In the genomic region with DNA sequence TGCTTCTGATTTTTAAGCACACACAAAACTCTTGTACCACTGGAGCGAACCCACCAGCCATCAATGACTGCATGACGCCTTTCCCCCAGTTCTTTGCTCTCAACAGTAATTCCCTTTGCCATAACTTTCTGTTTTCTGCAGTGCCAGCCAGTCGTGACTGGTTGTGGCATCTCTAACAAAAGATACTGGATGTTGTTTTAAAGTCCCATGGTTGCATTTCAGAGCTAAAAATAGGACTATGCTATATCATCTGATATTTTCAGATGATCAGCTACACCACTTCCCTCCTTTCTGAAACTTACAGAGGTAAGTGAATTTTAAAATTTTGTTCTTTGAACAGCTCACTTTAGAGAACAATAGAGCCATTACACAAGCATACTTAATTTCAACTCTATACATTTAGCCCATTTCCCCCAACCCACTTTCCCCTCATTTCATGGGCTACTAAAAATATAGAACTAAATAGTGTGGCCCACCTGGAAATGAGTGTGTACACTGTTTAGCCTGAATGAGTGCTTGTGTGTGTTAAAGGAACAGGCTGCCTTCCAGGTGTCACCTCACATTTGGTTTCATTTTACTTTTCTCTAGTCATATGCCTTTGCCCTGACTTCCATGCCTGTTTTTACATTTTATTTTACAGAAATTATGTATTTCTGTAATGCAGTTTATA, we compare ENCODE assay signal across 13 cellular contexts.
DNase-seq lines count a peak whose midpoint lies in the region; ATAC-seq, FAIRE-seq and TF ChIP-seq lines count a peak whose summit lies in the region.
"Had no signal": no experiment of that assay in that cellular context is flagged by ENCODE, and none has a peak within 500 bp of the region (broad histone marks: within the 10 kb centered on the region; RNA-seq: fewer than 3 reads in every experiment).

No MANE protein-coding gene starts in this region.

- H3K36me3 ChIP-seq in pancreas = no peaks in the 10 kb centered on the region
- H3K36me3 ChIP-seq: lower lobe of right lung had no signal

- peak overlapping the region; percentile 87 for H3K27ac Mint-ChIP-seq in activated CD4-positive, alpha-beta T cell treated with anti-CD3 and anti-CD28 coated beads, Interleukin-2, amount 10 ng/mL, durations not matched to agents 7 days and 5 days
- no peak overlapping the region for H3K27ac Mint-ChIP-seq in memory B cell
- H3K27ac Mint-ChIP-seq: stimulated activated naive CD8-positive, alpha-beta T cell treated with anti-CD3 and anti-CD28 coated beads, Interleukin-15, amount 100 ng/mL, for 72 hours had no signal

- no peaks in the 10 kb centered on the region for H3K4me1 ChIP-seq in pancreas
- H3K4me1 ChIP-seq: lower lobe of right lung had no signal

- FAIRE-seq in pancreas (lab: Jason Lieb, UNC) = no peak
- FAIRE-seq: H1 had no signal

- H3K4me1 Mint-ChIP-seq in activated CD4-positive, alpha-beta T cell treated with anti-CD3 and anti-CD28 coated beads, Interleukin-2, amount 10 ng/mL, durations not matched to agents 7 days and 5 days = peaks cover 26% of the 10 kb centered on the region
- peaks cover 11% of the 10 kb centered on the region for H3K4me1 Mint-ChIP-seq in memory B cell

- no peak overlapping the region for H3K27ac ChIP-seq in pancreas
- H3K27ac ChIP-seq: lower lobe of right lung had no signal

- no peak for DNase-seq in activated CD4-positive, alpha-beta T cell treated with anti-CD3 and anti-CD28 coated beads, Interleukin-2, amount 10 ng/mL, durations not matched to agents 7 days and 5 days
- no peak for DNase-seq in activated CD4-positive, alpha-beta T cell treated with anti-CD3 and anti-CD28 coated beads, Interleukin-2, amount 50 U/mL, for 1 hour
- DNase-seq in memory B cell (ENCODE audit: low spot score in 2 of 2) = no peak
- DNase-seq in KG1 (lab: John Stamatoyannopoulos, UW) = no peak
- no peak for DNase-seq in pancreas
- DNase-seq in omental fat pad (ENCODE audit: low spot score) = no peak
- DNase-seq: lower lobe of right lung; NCI-H1694 treated with DMSO at 0.1 percent for 48 hours; stimulated activated naive CD8-positive, alpha-beta T cell treated with anti-CD3 and anti-CD28 coated beads, Interleukin-15, amount 100 ng/mL, for 72 hours; T1000 had no signal

- no peak for TF ChIP-seq CTCF in pancreas (IDR thresholded peaks at IDR 0.05)
- TF ChIP-seq CTCF in omental fat pad (IDR thresholded peaks at IDR 0.05) = no peak

- H3K27me3 ChIP-seq in pancreas = no peaks in the 10 kb centered on the region

- no peaks in the 10 kb centered on the region for H3K36me3 Mint-ChIP-seq in activated CD4-positive, alpha-beta T cell treated with anti-CD3 and anti-CD28 coated beads, Interleukin-2, amount 10 ng/mL, durations not matched to agents 7 days and 5 days (ENCODE audit: low read depth)
- H3K36me3 Mint-ChIP-seq in memory B cell = no peaks in the 10 kb centered on the region

- WGBS in pancreas, 2 donors = 79 to 86% methylated on average over 3 of the region's 3 CpGs

- peaks cover under 1% of the 10 kb centered on the region for H3K9me3 Mint-ChIP-seq in activated CD4-positive, alpha-beta T cell treated with anti-CD3 and anti-CD28 coated beads, Interleukin-2, amount 10 ng/mL, durations not matched to agents 7 days and 5 days
- no peaks in the 10 kb centered on the region for H3K9me3 Mint-ChIP-seq in memory B cell
- H3K9me3 Mint-ChIP-seq: stimulated activated naive CD8-positive, alpha-beta T cell treated with anti-CD3 and anti-CD28 coated beads, Interleukin-15, amount 100 ng/mL, for 72 hours had no signal

- peak overlapping the region; percentile 12 for H3K4me3 Mint-ChIP-seq in activated CD4-positive, alpha-beta T cell treated with anti-CD3 and anti-CD28 coated beads, Interleukin-2, amount 10 ng/mL, durations not matched to agents 7 days and 5 days
- H3K4me3 Mint-ChIP-seq in memory B cell = peak overlapping the region; percentile 17
- H3K4me3 Mint-ChIP-seq: stimulated activated naive CD8-positive, alpha-beta T cell treated with anti-CD3 and anti-CD28 coated beads, Interleukin-15, amount 100 ng/mL, for 72 hours had no signal

- H3K9me3 ChIP-seq in pancreas = no peaks in the 10 kb centered on the region
- H3K9me3 ChIP-seq: lower lobe of right lung had no signal

- no peak overlapping the region for H3K4me3 ChIP-seq in pancreas
- H3K4me3 ChIP-seq: lower lobe of right lung had no signal

- ATAC-seq in GM21576 (IDR thresholded peaks at IDR 0.05; ENCODE audit: unreplicated experiment) (peak; percentile 79), HG03342 (IDR thresholded peaks at IDR 0.05; ENCODE audit: unreplicated experiment) (peak; percentile 79), memory B cell (ENCODE audit: low read depth) (peak; percentile 54), pancreas (no peak), omental fat pad (ENCODE audit: low FRiP score) (no peak)
- ATAC-seq: lower lobe of right lung; stimulated activated naive CD8-positive, alpha-beta T cell treated with anti-CD3 and anti-CD28 coated beads, Interleukin-15, amount 100 ng/mL, for 72 hours had no signal

- POLR2A ChIA-PET in activated CD4-positive, alpha-beta T cell treated with anti-CD3 and anti-CD28 coated beads, Interleukin-2, amount 10 ng/mL, durations not matched to agents 7 days and 5 days (lab: Charles Lee) = no interaction called here

- intact Hi-C loops in pancreas (cut with DNase I) = no loop called here

- CTCF ChIA-PET in activated CD4-positive, alpha-beta T cell treated with anti-CD3 and anti-CD28 coated beads, Interleukin-2, amount 10 ng/mL, durations not matched to agents 7 days and 5 days (lab: Charles Lee) = no interaction called here

- peaks cover 22% of the 10 kb centered on the region for H3K27me3 Mint-ChIP-seq in activated CD4-positive, alpha-beta T cell treated with anti-CD3 and anti-CD28 coated beads, Interleukin-2, amount 10 ng/mL, durations not matched to agents 7 days and 5 days
- H3K27me3 Mint-ChIP-seq in memory B cell = peaks cover 8% of the 10 kb centered on the region

Comparison
In these comparisons a context has a peak if more than half of its experiments do, and no peak if none do; other contexts are left out.
1. ATAC-seq: peak in GM21576 (single experiment), HG03342 (single experiment) and memory B cell (single experiment); none in pancreas (0 of 4) and omental fat pad (single experiment).